In the genomic region with DNA sequence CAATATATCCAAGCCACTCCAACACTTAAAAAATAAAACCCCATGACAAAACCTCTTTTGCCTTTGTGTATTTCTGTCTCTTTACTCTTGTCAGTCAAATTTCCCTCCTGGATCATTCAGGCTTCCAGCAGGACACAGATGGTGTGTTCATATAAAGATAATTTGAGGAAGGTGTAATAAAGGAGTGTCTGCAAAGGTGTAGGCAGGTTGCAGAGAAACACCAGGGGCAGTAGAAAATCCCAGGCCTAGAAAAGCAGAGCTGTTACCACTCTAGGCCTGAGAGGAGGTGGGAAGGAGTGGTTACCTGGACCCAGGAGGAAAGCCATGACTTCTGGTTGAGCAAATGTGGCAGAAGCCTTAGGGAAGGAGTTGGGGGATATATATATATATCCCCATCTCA, we compare ENCODE assay signal across 33 cellular contexts. TPM values are rescaled to one million over a fixed set of nuclear protein-coding genes. Genes with fewer than 3 reads are reported as not detected.
DNase-seq lines count a peak whose midpoint lies in the region; ATAC-seq and TF ChIP-seq lines count a peak whose summit lies in the region.
"Had no signal": no experiment of that assay in that cellular context is flagged by ENCODE, and none has a peak within 500 bp of the region (broad histone marks: within the 10 kb centered on the region; RNA-seq: fewer than 3 reads in every experiment).

No MANE protein-coding gene starts in this region.

- POLR2A ChIA-PET in Caco-2 (lab: Charles Lee): interaction anchor here (0.6 kb wide), 1 partner anchor 152 kb away, joined by 4 read pairs; no protein-coding TSS in a partner anchor

- H3K4me3 ChIP-seq in Caco-2 (ENCODE audit: low read depth, low read length) (no peak overlapping the region), body of pancreas (no peak overlapping the region), mucosa of descending colon (no peak overlapping the region)
- H3K4me3 ChIP-seq: ascending aorta, BLaER1, esophagus muscularis mucosa, heart left ventricle, lower lobe of right lung, SJSA1, upper lobe of right lung had no signal

- H3K27ac ChIP-seq in 22Rv1 (peak overlapping the region; percentile 84), body of pancreas (peak overlapping the region; percentile 30 to 56 (median 34))
- H3K27ac ChIP-seq: ascending aorta, BLaER1, esophagus muscularis mucosa, foreskin keratinocyte, heart left ventricle, lower lobe of right lung, SJSA1, upper lobe of right lung had no signal

- H3K9me3 ChIP-seq in Caco-2: peaks cover 4% of the 10 kb centered on the region; the same call in 1 of the 2 replicates
- H3K9me3 ChIP-seq in body of pancreas: peaks cover 0 to 3% (median 0%) of the 10 kb centered on the region in 3 donors
- no peaks in the 10 kb centered on the region for H3K9me3 ChIP-seq in mucosa of descending colon
- H3K9me3 ChIP-seq: lower lobe of right lung, SJSA1, upper lobe of right lung had no signal

- H3K9me3 Mint-ChIP-seq in Caco-2 (ENCODE audit: unreplicated experiment): peaks cover 10% of the 10 kb centered on the region
- no peaks in the 10 kb centered on the region for H3K9me3 Mint-ChIP-seq in endothelial cell (ENCODE audit: unreplicated experiment)
- H3K9me3 Mint-ChIP-seq: effector memory CD8-positive, alpha-beta T cell; natural killer cell had no signal

- no peak for ATAC-seq in body of pancreas
- ATAC-seq in mucosa of descending colon: peak; percentile 50
- no peak for ATAC-seq in HG03196 (IDR thresholded peaks at IDR 0.05; ENCODE audit: unreplicated experiment)
- ATAC-seq in left ventricle myocardium superior: no peak
- ATAC-seq: effector memory CD8-positive, alpha-beta T cell; foreskin keratinocyte; heart left ventricle; natural killer cell had no signal

- intact Hi-C loops in Caco-2 (cut with micrococcal nuclease; ENCODE audit: unreplicated experiment) (loop anchor here (1.0 to 5.0 kb wide), 2 partner anchors 39 to 53 kb away; no protein-coding TSS in a partner anchor), body of pancreas (cut with DNase I) (no loop called here), mucosa of descending colon (cut with DNase I, micrococcal nuclease) (no loop called here), left ventricle myocardium superior (cut with micrococcal nuclease) (no loop called here)

- CTCF ChIA-PET in Caco-2 (lab: Charles Lee): interaction anchor here (0.6 to 1.0 kb wide), 3 partner anchors 44 to 93 kb away, joined by 3 read pairs; no protein-coding TSS in a partner anchor

- H3K27me3 Mint-ChIP-seq in Caco-2 (ENCODE audit: insufficient read depth, unreplicated experiment) (no peaks in the 10 kb centered on the region), endothelial cell (ENCODE audit: unreplicated experiment) (peaks cover 2% of the 10 kb centered on the region)
- H3K27me3 Mint-ChIP-seq: activated CD4-positive, alpha-beta T cell treated with anti-CD3 and anti-CD28 coated beads, Interleukin-2, amount 10 ng/mL, durations not matched to agents 24 days and 14 days had no signal

- H3K4me3 Mint-ChIP-seq in Caco-2 (ENCODE audit: unreplicated experiment) (peak overlapping the region; percentile 52), endothelial cell (ENCODE audit: unreplicated experiment) (no peak overlapping the region)
- H3K4me3 Mint-ChIP-seq: activated CD4-positive, alpha-beta T cell treated with anti-CD3 and anti-CD28 coated beads, Interleukin-2, amount 10 ng/mL, durations not matched to agents 24 days and 14 days; activated naive CD8-positive, alpha-beta T cell treated with anti-CD3 and anti-CD28 coated beads, Interleukin-2, amount 10 ng/mL, durations not matched to agents 7 days and 5 days; activated T-cell treated with anti-CD3 and anti-CD28 coated beads, Interleukin-2, amount 50 U/mL, for 24 hours; effector memory CD8-positive, alpha-beta T cell; natural killer cell had no signal

- H3K4me1 ChIP-seq in Caco-2 (peaks cover 36% of the 10 kb centered on the region), body of pancreas (peaks cover 17% of the 10 kb centered on the region), mucosa of descending colon (ENCODE audit: low read depth) (peaks cover 12% of the 10 kb centered on the region)
- H3K4me1 ChIP-seq: ascending aorta, BLaER1, esophagus muscularis mucosa, foreskin keratinocyte, heart left ventricle, lower lobe of right lung, SJSA1, upper lobe of right lung had no signal

- H3K36me3 ChIP-seq in Caco-2 (ENCODE audit: control insufficient read depth, insufficient read depth, low read length) (no peaks in the 10 kb centered on the region), body of pancreas (replicated peaks in 1 of 2; ENCODE audit: insufficient read depth in 1 of 2, low read depth in 2 of 2) (no peaks in the 10 kb centered on the region), mucosa of descending colon (ENCODE audit: low read depth) (no peaks in the 10 kb centered on the region)
- H3K36me3 ChIP-seq: ascending aorta, BLaER1, esophagus muscularis mucosa, heart left ventricle, lower lobe of right lung, SJSA1, upper lobe of right lung had no signal

- H3K4me1 Mint-ChIP-seq in Caco-2 (ENCODE audit: low read depth, unreplicated experiment) (peaks cover 47% of the 10 kb centered on the region), endothelial cell (ENCODE audit: unreplicated experiment) (no peaks in the 10 kb centered on the region)
- H3K4me1 Mint-ChIP-seq: activated CD4-positive, alpha-beta T cell treated with anti-CD3 and anti-CD28 coated beads, Interleukin-2, amount 10 ng/mL, durations not matched to agents 24 days and 14 days; natural killer cell had no signal

- peaks cover 5% of the 10 kb centered on the region for H3K36me3 Mint-ChIP-seq in Caco-2 (ENCODE audit: insufficient read depth, unreplicated experiment)
- no peaks in the 10 kb centered on the region for H3K36me3 Mint-ChIP-seq in endothelial cell (ENCODE audit: low read depth, unreplicated experiment)
- H3K36me3 Mint-ChIP-seq: activated naive CD8-positive, alpha-beta T cell treated with anti-CD3 and anti-CD28 coated beads, Interleukin-2, amount 10 ng/mL, durations not matched to agents 7 days and 5 days; natural killer cell had no signal

- DNase-seq in Caco-2 (peak; percentile 11 to 45), body of pancreas (no peak), mucosa of descending colon (no peak), hepatic stellate cell (ENCODE audit: low spot score) (no peak), left ventricle myocardium superior (no peak), endothelial cell (ENCODE audit: low spot score) (no peak)
- DNase-seq: activated CD4-positive, alpha-beta T cell treated with anti-CD3 and anti-CD28 coated beads, Interleukin-2, amount 10 ng/mL, durations not matched to agents 24 days and 14 days; activated effector memory CD4-positive, alpha-beta T cell treated with anti-CD3 and anti-CD28 coated beads, Interleukin-2, amount 50 U/mL, for 16 hours; activated naive CD8-positive, alpha-beta T cell treated with anti-CD3 and anti-CD28 coated beads, Interleukin-2, amount 10 ng/mL, durations not matched to agents 7 days and 5 days; activated T-cell treated with anti-CD3 and anti-CD28 coated beads, Interleukin-2, amount 50 U/mL, for 24 hours; caudate nucleus; cortex of kidney; DND-41; effector memory CD8-positive, alpha-beta T cell; foreskin keratinocyte; heart left ventricle; lower lobe of right lung; natural killer cell; NCI-H1048; NCI-H1694 treated with DMSO at 0.1 percent for 48 hours; NCI-H2227 treated with DMSO at 0.1 percent for 48 hours; NCI-H748 treated with DMSO at 0.1 percent for 48 hours; occipital lobe; stimulated activated CD4-positive, alpha-beta T cell treated with anti-CD3 and anti-CD28 coated beads, Interleukin-4, amount 100 ng/mL, for 4 hours; T1000; upper lobe of right lung had no signal

- BruUV-seq in Caco-2 (replicated peaks; lab: Mats Ljungman, UMichigan): no TSS peak

- H3K27ac Mint-ChIP-seq in Caco-2 (ENCODE audit: unreplicated experiment) (peak overlapping the region; percentile 89), endothelial cell (ENCODE audit: unreplicated experiment) (no peak overlapping the region)
- H3K27ac Mint-ChIP-seq: activated CD4-positive, alpha-beta T cell treated with anti-CD3 and anti-CD28 coated beads, Interleukin-2, amount 10 ng/mL, durations not matched to agents 24 days and 14 days; activated naive CD8-positive, alpha-beta T cell treated with anti-CD3 and anti-CD28 coated beads, Interleukin-2, amount 10 ng/mL, durations not matched to agents 7 days and 5 days; activated T-cell treated with anti-CD3 and anti-CD28 coated beads, Interleukin-2, amount 50 U/mL, for 24 hours; effector memory CD8-positive, alpha-beta T cell; natural killer cell had no signal

- TF ChIP-seq CTCF in 22Rv1 (IDR thresholded peaks at IDR 0.05): no peak
- no peak for TF ChIP-seq CTCF in Caco-2 (IDR thresholded peaks at IDR 0.05; ENCODE audit: insufficient read depth in 1 of 2, low read depth in 1 of 2, low read length in 1 of 2, severe bottlenecking in 1 of 2, unreplicated experiment in 1 of 2)
- TF ChIP-seq CTCF in body of pancreas (IDR thresholded peaks at IDR 0.05): no peak
- no peak for TF ChIP-seq CTCF in mucosa of descending colon (IDR thresholded peaks at IDR 0.05)
- TF ChIP-seq CTCF in endothelial cell (IDR thresholded peaks at IDR 0.05; ENCODE audit: unreplicated experiment): no peak

- H3K27me3 ChIP-seq in Caco-2 (replicated peaks; ENCODE audit: control insufficient read depth, insufficient read depth, low read length) (no peaks in the 10 kb centered on the region), body of pancreas (no peaks in the 10 kb centered on the region)
- H3K27me3 ChIP-seq: ascending aorta, BLaER1, esophagus muscularis mucosa, foreskin keratinocyte, SJSA1, upper lobe of right lung had no signal

- TF ChIP-seq POLR2A in body of pancreas (IDR thresholded peaks at IDR 0.05): no peak

RNA-seq across cellular contexts. Expression of gene CHRNA9, which starts 28.8 kb away (rescaled TPM):
- total RNA-seq in Caco-2 (2022) (not detected in 2 replicates), body of pancreas (not detected), mucosa of descending colon (not detected), left ventricle myocardium superior (not detected), endothelial cell (ENCODE audit: unreplicated experiment) (not detected)
- total RNA-seq: activated CD4-positive, alpha-beta T cell treated with anti-CD3 and anti-CD28 coated beads, Interleukin-2, amount 10 ng/mL, durations not matched to agents 24 days and 14 days; ascending aorta; foreskin keratinocyte; heart left ventricle; kidney epithelial cell; lower lobe of right lung; natural killer cell; SJSA1; upper lobe of right lung had no signal

Comparison
In these comparisons a context has a peak if more than half of its experiments do, and no peak if none do; other contexts are left out.
1. DNase-seq: peak in Caco-2 (2 of 2); none in body of pancreas (0 of 4), mucosa of descending colon (0 of 3), hepatic stellate cell (single experiment), left ventricle myocardium superior (single experiment) and endothelial cell (single experiment).